In genomic region chr7:57120123-57120784, GRCh38 we compare ENCODE assay signal across 6 cellular contexts.
A peak's percentile ranks its signal among the peaks of the same experiment; 100 is the strongest.
TF ChIP-seq lines count a peak whose summit lies in the region.

No MANE protein-coding gene starts in this region.

TF ChIP-seq in HCT116, 20 proteins besides CTCF, POLR2A, EP300 and RAD21:
- peak; percentile 63 for TF ChIP-seq ZNF274 (IDR thresholded peaks at IDR 0.05; ENCODE audit: low read depth, low read length)

TF ChIP-seq in HEK293, 187 proteins besides CTCF, POLR2A, EP300 and RAD21:
- TF ChIP-seq SETDB1 (IDR thresholded peaks at IDR 0.05; ENCODE audit: insufficient read length, low read length) (peak; percentile 34), ZNF274 (IDR thresholded peaks at IDR 0.05; ENCODE audit: low read length) (peak; percentile 41; the same call in 1 of the 2 replicates), ZNF274 (tag by site-specific recombination; IDR thresholded peaks at IDR 0.05; ENCODE audit: borderline replicate concordance) (peak; percentile 50; the same call in 1 of the 2 replicates)

TF ChIP-seq in GM12878, 131 proteins besides CTCF, POLR2A, EP300 and RAD21:
- peak; percentile 26 for TF ChIP-seq ZNF274 (IDR thresholded peaks at IDR 0.05; ENCODE audit: insufficient read depth, insufficient read length)

TF ChIP-seq in K562, 482 proteins besides CTCF, POLR2A, EP300 and RAD21:
- TF ChIP-seq ZNF274 (IDR thresholded peaks at IDR 0.05; ENCODE audit: borderline replicate concordance, low read depth, low read length) = peak; percentile 82

TF ChIP-seq in H1, 55 proteins besides CTCF, POLR2A, EP300 and RAD21:
- TF ChIP-seq ZNF274 (IDR thresholded peaks at IDR 0.05; ENCODE audit: borderline replicate concordance, extremely low read depth, low read length) = peak; percentile 77
TF ChIP-seq in H1: peak in this region for 1; not testable (repeated sequence) for 54.

TF ChIP-seq in HepG2, 621 proteins besides CTCF, POLR2A, EP300 and RAD21:
- peak; percentile 27; the same call in 1 of the 2 replicates for TF ChIP-seq ZNF274 (CRISPR knock-in tag; IDR thresholded peaks at IDR 0.05)
